Comparison of ENCODE assay signal across 8 cellular contexts in the genomic region with DNA sequence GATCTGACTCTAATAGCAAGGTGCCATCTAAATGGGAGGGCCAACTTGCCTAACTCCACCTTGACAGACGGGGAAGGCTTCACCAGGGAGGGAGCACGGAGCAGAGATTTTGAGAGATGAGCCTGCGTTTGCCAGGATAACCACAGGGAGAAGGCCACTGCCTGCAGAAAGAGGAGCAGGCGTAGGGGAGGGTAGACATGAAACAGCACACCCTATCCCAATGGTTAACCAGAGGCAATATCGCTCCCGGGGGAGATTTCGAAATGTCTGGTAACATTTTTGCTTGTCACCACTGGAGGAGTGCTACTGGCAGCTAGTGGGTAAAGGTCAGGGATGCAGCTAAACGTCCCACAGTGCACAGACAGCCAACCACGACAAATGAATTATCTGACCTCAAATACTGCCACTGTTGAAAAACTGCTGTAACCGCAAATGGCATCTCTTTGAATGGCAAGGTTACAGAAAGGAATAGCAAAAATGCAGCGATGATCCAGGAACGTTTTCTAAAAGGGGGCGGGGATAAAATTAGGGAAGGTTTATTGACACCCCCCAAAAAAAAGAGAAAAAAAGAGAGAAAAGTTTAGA.
DNase-seq lines count a peak whose midpoint lies in the region; ATAC-seq and TF ChIP-seq lines count a peak whose summit lies in the region.

No MANE protein-coding gene starts in this region.

- H3K27me3 Mint-ChIP-seq in CD4-positive, alpha-beta memory T cell, result no peaks in the 10 kb centered on the region
- H3K27me3 Mint-ChIP-seq in chondrocyte (ENCODE audit: low read depth), result no peaks in the 10 kb centered on the region

- peak overlapping the region; percentile 73 to 91 (median 87) for H3K4me3 Mint-ChIP-seq in CD4-positive, alpha-beta memory T cell
- peak overlapping the region; percentile 35 for H3K4me3 Mint-ChIP-seq in chondrocyte (ENCODE audit: unreplicated experiment)

- ATAC-seq in GM19035 (IDR thresholded peaks at IDR 0.05; ENCODE audit: unreplicated experiment), result peak; percentile 80
- peak; percentile 78 for ATAC-seq in HG03175 (IDR thresholded peaks at IDR 0.05; ENCODE audit: unreplicated experiment)

- no peaks in the 10 kb centered on the region for H3K27me3 ChIP-seq in CD4-positive, alpha-beta memory T cell (ENCODE audit: insufficient read depth, low read length)
- H3K27me3 ChIP-seq in mononuclear cell (ENCODE audit: insufficient read depth, low read length), result no peaks in the 10 kb centered on the region

- no peaks in the 10 kb centered on the region for H3K36me3 ChIP-seq in CD4-positive, alpha-beta memory T cell (ENCODE audit: insufficient read depth, low read length)

- DNase-seq in CD4-positive, alpha-beta memory T cell, result peak in 2 of 5 donors; percentile 17 to 50
- DNase-seq in SHP77 treated with DMSO at 0.1 percent for 48 hours (lab: John Stamatoyannopoulos, UW) (peak; percentile 31), chondrocyte (ENCODE audit: low spot score) (no peak), NCI-H1417 treated with DMSO at 0.1 percent for 48 hours (lab: John Stamatoyannopoulos, UW) (no peak), NCI-H748 treated with DMSO at 0.1 percent for 48 hours (lab: John Stamatoyannopoulos, UW) (no peak)

- peak overlapping the region; percentile 44 to 93 (median 90) for H3K27ac Mint-ChIP-seq in CD4-positive, alpha-beta memory T cell
- H3K27ac Mint-ChIP-seq in chondrocyte (ENCODE audit: unreplicated experiment), result peak overlapping the region; percentile 25

- intact Hi-C loops in CD4-positive, alpha-beta memory T cell (cut with micrococcal nuclease), result loop anchor here (1.0 to 5.0 kb wide), 5 partner anchors 17 to 533 kb away; a partner anchor contains a TSS

- POLR2A ChIA-PET in CD4-positive, alpha-beta memory T cell (lab: Charles Lee; ENCODE audit: partially characterized antibody), result interaction anchor here (0.7 to 4.1 kb wide), 10 partner anchors 12 to 532 kb away, joined by 3 to 37 read pairs (median 10); partner anchors contain the start of gene ATF7IP

- peak overlapping the region in 1 of 2 donors; percentile 28 for H3K4me3 ChIP-seq in CD4-positive, alpha-beta memory T cell (ENCODE audit: low read length in 2 of 2)
- H3K4me3 ChIP-seq in mononuclear cell (ENCODE audit: low read length), result peak overlapping the region; percentile 39

- H3K36me3 Mint-ChIP-seq in CD4-positive, alpha-beta memory T cell, result peaks cover 6 to 7% of the 10 kb centered on the region in 2 donors
- peaks cover 1% of the 10 kb centered on the region for H3K36me3 Mint-ChIP-seq in chondrocyte (ENCODE audit: low read depth)

- peaks cover 13 to 22% (median 18%) of the 10 kb centered on the region in 4 donors for H3K4me1 Mint-ChIP-seq in CD4-positive, alpha-beta memory T cell
- peaks cover 14% of the 10 kb centered on the region for H3K4me1 Mint-ChIP-seq in chondrocyte (ENCODE audit: low read depth)

- peaks cover 0 to 6% of the 10 kb centered on the region in 2 donors for H3K9me3 ChIP-seq in CD4-positive, alpha-beta memory T cell (ENCODE audit: control insufficient read depth in 1 of 2, low read length in 2 of 2)
- peaks cover 13% of the 10 kb centered on the region for H3K9me3 ChIP-seq in mononuclear cell (ENCODE audit: low read depth, low read length)

- peaks cover 19% of the 10 kb centered on the region for H3K4me1 ChIP-seq in CD4-positive, alpha-beta memory T cell (ENCODE audit: insufficient read depth, low read length)
- H3K4me1 ChIP-seq in mononuclear cell (ENCODE audit: insufficient read depth, low read length), result peaks cover 21% of the 10 kb centered on the region

- peaks cover 0 to 35% (median 11%) of the 10 kb centered on the region in 8 donors for H3K9me3 Mint-ChIP-seq in CD4-positive, alpha-beta memory T cell
- peaks cover 7% of the 10 kb centered on the region for H3K9me3 Mint-ChIP-seq in chondrocyte (ENCODE audit: low read depth)

- TF ChIP-seq CTCF in chondrocyte (IDR thresholded peaks at IDR 0.05), result peak; percentile 19

- H3K27ac ChIP-seq in CD4-positive, alpha-beta memory T cell (ENCODE audit: low read depth, low read length), result peak overlapping the region; percentile 25

- CTCF ChIA-PET in CD4-positive, alpha-beta memory T cell (lab: Charles Lee; ENCODE audit: partially characterized antibody), result interaction anchor here (0.7 to 6.9 kb wide), 22 partner anchors 14 to 477 kb away, joined by 3 to 76 read pairs (median 8); partner anchors contain the start of gene ATF7IP
